8 cellular contexts compared by ENCODE assay signal in the genomic region with DNA sequence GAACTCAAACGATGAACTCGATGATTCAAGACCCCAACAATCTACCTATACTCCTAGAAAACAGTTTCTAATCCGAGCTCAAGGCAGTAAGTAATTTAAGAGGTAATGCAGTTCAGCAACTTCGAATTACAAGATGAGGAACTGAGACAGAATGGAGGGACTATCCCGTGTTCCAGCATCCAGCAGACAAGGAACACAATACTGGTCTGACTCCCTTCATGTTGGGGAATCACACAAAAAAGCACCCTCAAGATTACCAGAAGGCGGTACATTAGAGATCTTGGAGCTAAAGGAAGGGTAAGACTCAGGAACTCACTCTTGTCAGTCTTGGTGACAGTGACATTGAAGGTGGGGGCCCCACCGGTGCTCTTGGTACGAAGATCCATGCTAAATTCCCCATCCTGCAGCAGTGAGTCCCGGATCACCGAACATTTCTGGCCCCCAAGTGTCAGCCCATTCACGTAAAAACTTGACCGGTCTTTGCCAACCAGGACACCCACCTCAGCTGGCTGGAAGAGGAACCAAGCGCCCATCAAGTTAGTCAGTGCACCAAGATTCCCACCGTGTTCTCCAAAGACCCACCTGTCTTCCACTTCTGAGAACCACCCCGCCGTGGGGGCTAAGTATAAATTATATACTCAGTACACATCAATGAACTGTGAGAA. TPM values are rescaled to one million over a fixed set of nuclear protein-coding genes. Genes with fewer than 3 reads are reported as not detected.
A peak's percentile ranks its signal among the peaks of the same experiment; 100 is the strongest.
DNase-seq lines count a peak whose midpoint lies in the region; ATAC-seq and TF ChIP-seq lines count a peak whose summit lies in the region.

No MANE protein-coding gene starts in this region.

- H3K9me3 ChIP-seq in MG63 = no peaks in the 10 kb centered on the region

- H3K36me3 Mint-ChIP-seq in nephron (ENCODE audit: low read depth) = peaks cover 48% of the 10 kb centered on the region

- H3K27ac ChIP-seq in C4-2B = peak overlapping the region; percentile 100
- H3K27ac ChIP-seq in dorsolateral prefrontal cortex = peak overlapping the region in 47 of 59 donors; percentile 1 to 98 (median 96)

- DNase-seq in MG63 (no peak), dorsolateral prefrontal cortex (no peak), NCI-H2171 (lab: John Stamatoyannopoulos, UW) (no peak), AG20443 (ENCODE audit: low spot score) (no peak)

- H3K4me1 Mint-ChIP-seq in nephron = peaks cover 49% of the 10 kb centered on the region

- peak overlapping the region; percentile 87 to 99 (median 89) for H3K27ac Mint-ChIP-seq in nephron

- peak overlapping the region; percentile 95 to 98 (median 96) for H3K4me3 Mint-ChIP-seq in nephron

- H3K27me3 ChIP-seq in MG63 (no peaks in the 10 kb centered on the region), dorsolateral prefrontal cortex (peaks cover 0 to 3% (median 0%) of the 10 kb centered on the region in 45 donors)

- no peaks in the 10 kb centered on the region for H3K9me3 Mint-ChIP-seq in nephron

- ATAC-seq in HG02642 (IDR thresholded peaks at IDR 0.05; ENCODE audit: poor library complexity, unreplicated experiment) = no peak
- ATAC-seq in HG03469 (IDR thresholded peaks at IDR 0.05; ENCODE audit: unreplicated experiment) = no peak

- H3K27me3 Mint-ChIP-seq in nephron (ENCODE audit: low read depth) = no peaks in the 10 kb centered on the region

- H3K4me3 ChIP-seq in MG63 = peak overlapping the region; percentile 89
- H3K4me3 ChIP-seq in dorsolateral prefrontal cortex = peak overlapping the region in 58 of 59 donors; percentile 70 to 98 (median 91)

- peaks cover 54% of the 10 kb centered on the region for H3K36me3 ChIP-seq in MG63

- intact Hi-C loops in dorsolateral prefrontal cortex (cut with DNase I) = loop anchor here (5.0 kb wide), 3 partner anchors 41 to 214 kb away; a partner anchor contains a TSS

- no peak for TF ChIP-seq CTCF in C4-2B (conservative IDR thresholded peaks at IDR 0.05)
- TF ChIP-seq CTCF in dorsolateral prefrontal cortex (IDR thresholded peaks at IDR 0.05 in 54 of 56, conservative IDR thresholded peaks at IDR 0.05 in 2 of 56; ENCODE audit: low read depth in 1 of 56, partially characterized antibody in 56 of 56) = no peak
- TF ChIP-seq CTCF in nephron (IDR thresholded peaks at IDR 0.05; ENCODE audit: unreplicated experiment in 3 of 3) = no peak

RNA-seq across cellular contexts. Expression of a gene that starts 1.9 kb away (rescaled TPM):
- 182 and 263 TPM in 2 replicates for total RNA-seq in MG63 (2014; rRNA removed; shearing (Covaris generic); ENCODE audit: low replicate concordance)
- total RNA-seq in dorsolateral prefrontal cortex = 100 to 1,000 TPM in 104 of 120 experiments, 10 to 100 TPM in 16; 84.4 to 206 (median 112) TPM

RNA-seq across cellular contexts. Expression of a gene that starts 4.5 kb away (rescaled TPM):
- total RNA-seq in MG63 (2014; rRNA removed; shearing (Covaris generic); ENCODE audit: low replicate concordance) = 1.3 TPM in 1 of 2 replicates, not detected in the other
- 10 to 100 TPM in 8 of 120 experiments, 1 to 10 TPM in 112; 1.4 to 20.7 (median 5.6) TPM for total RNA-seq in dorsolateral prefrontal cortex

RNA-seq across cellular contexts. Expression of a gene that starts 6.4 kb away (rescaled TPM):
- 20.4 and 29.9 TPM in 2 replicates for total RNA-seq in MG63 (2014; rRNA removed; shearing (Covaris generic); ENCODE audit: low replicate concordance)
- 100 to 1,000 TPM in 28 of 120 experiments, 10 to 100 TPM in 92; 65.3 to 121 (median 91.1) TPM for total RNA-seq in dorsolateral prefrontal cortex

RNA-seq across cellular contexts. Expression of a gene that starts 6.6 kb away (rescaled TPM):
- 48.0 and 87.3 TPM in 2 replicates for total RNA-seq in MG63 (2014; rRNA removed; shearing (Covaris generic); ENCODE audit: low replicate concordance)
- total RNA-seq in dorsolateral prefrontal cortex = 100 to 1,000 TPM in 9 of 120 experiments, 10 to 100 TPM in 111; 56.8 to 113 (median 82.2) TPM

RNA-seq across cellular contexts. Expression of a gene that starts 14.4 kb away (rescaled TPM):
- not detected in 2 replicates for total RNA-seq in MG63 (2014; rRNA removed; shearing (Covaris generic); ENCODE audit: low replicate concordance)
- total RNA-seq in dorsolateral prefrontal cortex = 1 to 10 TPM in 1 of 120 experiments, under 1 TPM in 15, not detected in 104; 0.16 to 1.0 (median 0.24) TPM
